ENCODE assay signal across 21 cellular contexts in genomic region chr14:24377660-24378059, GRCh38. TPM values are rescaled to one million over a fixed set of nuclear protein-coding genes. Genes with fewer than 3 reads are reported as not detected.
A peak's percentile ranks its signal among the peaks of the same experiment; 100 is the strongest.
DNase-seq lines count a peak whose midpoint lies in the region; ATAC-seq, FAIRE-seq and TF ChIP-seq lines count a peak whose summit lies in the region.
"Had no signal": no experiment of that assay in that cellular context is flagged by ENCODE, and none has a peak within 500 bp of the region (broad histone marks: within the 10 kb centered on the region; RNA-seq: fewer than 3 reads in every experiment).

No MANE protein-coding gene starts in this region.

- H3K27ac ChIP-seq in kidney (ENCODE audit: low read depth in 2 of 2, low read length in 2 of 2), result no peak overlapping the region
- H3K27ac ChIP-seq: PC-9 had no signal

- ATAC-seq in left colon (peak; percentile 75), HG02798 (IDR thresholded peaks at IDR 0.05; ENCODE audit: poor library complexity, unreplicated experiment) (no peak), GM21528 (IDR thresholded peaks at IDR 0.05; ENCODE audit: low FRiP score, unreplicated experiment) (no peak)
- ATAC-seq: activated T-cell treated with anti-CD3 and anti-CD28 coated beads, Interleukin-2, amount 50 U/mL, for 72 hours; SK-N-SH treated with all-trans-retinoic acid at 6 μM for 48 hours had no signal

- H3K4me3 ChIP-seq in H7 (ENCODE audit: insufficient read depth, low read depth, low read length) (no peak overlapping the region), kidney (ENCODE audit: low read length in 2 of 2) (no peak overlapping the region)
- H3K4me3 ChIP-seq: HAP-1, lung, PC-9 had no signal

- DNase-seq in DMS53 (lab: John Stamatoyannopoulos, UW), result peak; percentile 66
- DNase-seq in H7, result peak; percentile 40
- peak; percentile 92 for DNase-seq in NCI-H510A treated with DMSO at 0.1 percent for 48 hours (lab: John Stamatoyannopoulos, UW)
- DNase-seq in left colon, result peak in 1 of 2 donors; percentile 24
- DNase-seq in kidney, result no peak
- no peak for DNase-seq in T-helper 2 cell treated with Interferon-gamma antibody and Interleukin-4, amounts not matched to agents 5 μg/mL and 100 μg/mL, for 36 hours (ENCODE audit: low spot score)
- DNase-seq: activated CD4-positive, alpha-beta T cell treated with anti-CD3 and anti-CD28 coated beads, Interleukin-2, amount 50 U/mL, for 4 hours; activated T-cell treated with anti-CD3 and anti-CD28 coated beads, Interleukin-2, amount 50 U/mL, for 72 hours; BE2C; cerebellar nuclear complex; retina had no signal

- no peaks in the 10 kb centered on the region for H3K36me3 Mint-ChIP-seq in T-helper 2 cell treated with Interferon-gamma antibody and Interleukin-4, amounts not matched to agents 5 μg/mL and 100 μg/mL, for 36 hours (ENCODE audit: low read depth)

- H3K4me3 Mint-ChIP-seq in T-helper 2 cell treated with Interferon-gamma antibody and Interleukin-4, amounts not matched to agents 5 μg/mL and 100 μg/mL, for 36 hours, result no peak overlapping the region
- H3K4me3 Mint-ChIP-seq: activated T-cell treated with anti-CD3 and anti-CD28 coated beads, Interleukin-2, amount 50 U/mL, for 72 hours; nephron had no signal

- no peaks in the 10 kb centered on the region for H3K4me1 Mint-ChIP-seq in T-helper 2 cell treated with Interferon-gamma antibody and Interleukin-4, amounts not matched to agents 5 μg/mL and 100 μg/mL, for 36 hours (ENCODE audit: low read depth)

- peaks cover 8% of the 10 kb centered on the region for H3K27me3 Mint-ChIP-seq in T-helper 2 cell treated with Interferon-gamma antibody and Interleukin-4, amounts not matched to agents 5 μg/mL and 100 μg/mL, for 36 hours (ENCODE audit: low read depth)

- H3K9ac ChIP-seq in kidney (ENCODE audit: low read length in 2 of 2), result no peak overlapping the region

- H3K27ac Mint-ChIP-seq in T-helper 2 cell treated with Interferon-gamma antibody and Interleukin-4, amounts not matched to agents 5 μg/mL and 100 μg/mL, for 36 hours, result no peak overlapping the region
- H3K27ac Mint-ChIP-seq: activated T-cell treated with anti-CD3 and anti-CD28 coated beads, Interleukin-2, amount 50 U/mL, for 72 hours had no signal

- no peak for FAIRE-seq in kidney (lab: Jason Lieb, UNC)
- FAIRE-seq: frontal cortex had no signal

- no peak for TF ChIP-seq CTCF in kidney (IDR thresholded peaks at IDR 0.05; ENCODE audit: borderline replicate concordance, extremely low read depth, insufficient read depth)

- peaks cover 4% of the 10 kb centered on the region; the same call in 1 of the 2 replicates for H3K36me3 ChIP-seq in H7 (replicated peaks; ENCODE audit: control insufficient read depth, insufficient read depth, low read length)
- no peaks in the 10 kb centered on the region for H3K36me3 ChIP-seq in kidney (ENCODE audit: control insufficient read depth in 1 of 2, insufficient read depth in 2 of 2, low read length in 2 of 2)
- H3K36me3 ChIP-seq: HAP-1 had no signal

- H3K9me3 ChIP-seq in kidney (ENCODE audit: control insufficient read depth in 1 of 2, low read length in 2 of 2), result no peaks in the 10 kb centered on the region
- H3K9me3 ChIP-seq: BE2C, HAP-1 had no signal

- no peaks in the 10 kb centered on the region for H3K9me3 Mint-ChIP-seq in T-helper 2 cell treated with Interferon-gamma antibody and Interleukin-4, amounts not matched to agents 5 μg/mL and 100 μg/mL, for 36 hours
- H3K9me3 Mint-ChIP-seq: activated T-cell treated with anti-CD3 and anti-CD28 coated beads, Interleukin-2, amount 50 U/mL, for 72 hours; nephron had no signal

- intact Hi-C loops in left colon (cut with DNase I, micrococcal nuclease), result no loop called here
- intact Hi-C loops in kidney (cut with DNase I), result loop anchor here (10.0 kb wide), 1 partner anchor 47 kb away; the partner anchor contains the start of genes CBLN3 and KHNYN

- no peaks in the 10 kb centered on the region for H3K4me1 ChIP-seq in kidney (ENCODE audit: control insufficient read depth in 1 of 2, insufficient read depth in 1 of 2, low read depth in 1 of 2, low read length in 2 of 2)
- H3K4me1 ChIP-seq: HAP-1 had no signal

- H3K27me3 ChIP-seq in H7 (ENCODE audit: control insufficient read depth, insufficient read depth, low read length), result no peaks in the 10 kb centered on the region
- H3K27me3 ChIP-seq: BE2C had no signal

RNA-seq across cellular contexts. Expression of gene NFATC4, which starts 9.7 kb away (rescaled TPM):
- total RNA-seq in H7 (2014; rRNA removed; shearing (Covaris generic)), result 12.2 and 28.3 TPM in 2 replicates
- total RNA-seq in left colon (10 to 100 TPM; 12.8 to 17.4 TPM), kidney (45.3 TPM)
- 38.9 TPM for polyA plus RNA-seq in kidney (ENCODE audit: insufficient read depth, low read depth, low replicate concordance)

RNA-seq across cellular contexts. Expression of gene NYNRIN, which starts 21.1 kb away (rescaled TPM):
- total RNA-seq in H7 (2014; rRNA removed; shearing (Covaris generic)), result 3.6 and 6.1 TPM in 2 replicates
- total RNA-seq in left colon, result 10 to 100 TPM; 11.7 to 13.2 TPM
- 12.1 TPM for total RNA-seq in kidney
- 4.4 TPM for polyA plus RNA-seq in kidney (ENCODE audit: insufficient read depth, low read depth, low replicate concordance)

RNA-seq across cellular contexts. Expression of gene RIPK3, which starts 37.9 kb away (rescaled TPM):
- total RNA-seq in H7 (2014; rRNA removed; shearing (Covaris generic)), result not detected in 2 replicates
- total RNA-seq in left colon, result 10 to 100 TPM; 56.6 to 67.9 TPM
- total RNA-seq in kidney, result 19.5 TPM
- 5.1 TPM for polyA plus RNA-seq in kidney (ENCODE audit: insufficient read depth, low read depth, low replicate concordance)
- total RNA-seq: Daoy, NCI-H460 had no signal

RNA-seq across cellular contexts. Expression of gene ADCY4, which starts 42.8 kb away (rescaled TPM):
- total RNA-seq in H7 (2014; rRNA removed; shearing (Covaris generic)), result 0.17 TPM in 1 of 2 replicates, not detected in the other
- 10 to 100 TPM; 10.1 to 16.4 TPM for total RNA-seq in left colon
- total RNA-seq in kidney, result 57.5 TPM
- polyA plus RNA-seq in kidney (ENCODE audit: insufficient read depth, low read depth, low replicate concordance), result 19.2 TPM

RNA-seq across cellular contexts. Expression of gene CBLN3, which starts 51.8 kb away (rescaled TPM):
- 0.24 and 1.5 TPM in 2 replicates for total RNA-seq in H7 (2014; rRNA removed; shearing (Covaris generic))
- total RNA-seq in left colon, result 1 to 10 TPM; 2.0 to 2.5 TPM
- total RNA-seq in kidney, result 1.3 TPM
- 2.6 TPM for polyA plus RNA-seq in kidney (ENCODE audit: insufficient read depth, low read depth, low replicate concordance)
- total RNA-seq: Daoy, frontal cortex had no signal

Comparison
In these comparisons a context has a peak if more than half of its experiments do, and no peak if none do; other contexts are left out.
1. DNase-seq: peak in DMS53 (single experiment), H7 (single experiment) and NCI-H510A treated with DMSO at 0.1 percent for 48 hours (single experiment); none in kidney (single experiment) and T-helper 2 cell treated with Interferon-gamma antibody and Interleukin-4, amounts not matched to agents 5 μg/mL and 100 μg/mL, for 36 hours (single experiment).
2. RNA of gene RIPK3, which starts 37.9 kb away (total RNA-seq): 56.6 to 67.9 TPM in left colon and 19.5 TPM in kidney (single experiment); not detected in H7; every median in the first group is over 10 times any median in the second.